ENCODE assay signal across 26 cellular contexts in genomic region chr6:52160468-52161104, GRCh38. TPM values are rescaled to one million over a fixed set of nuclear protein-coding genes. Genes with fewer than 3 reads are reported as not detected.
"Had no signal": no experiment of that assay in that cellular context is flagged by ENCODE, and none has a peak within 500 bp of the region (broad histone marks: within the 10 kb centered on the region; RNA-seq: fewer than 3 reads in every experiment).

No MANE protein-coding gene starts in this region.

- H3K36me3 Mint-ChIP-seq: naive thymus-derived CD8-positive, alpha-beta T cell; T-cell had no signal

- DNase-seq: activated CD4-positive, alpha-beta T cell treated with anti-CD3 and anti-CD28 coated beads, Interleukin-2, amount 50 U/mL, for 4 hours; activated CD8-positive, alpha-beta memory T cell treated with anti-CD3 and anti-CD28 coated beads, Interleukin-2, amount 50 U/mL, for 4 hours; activated gamma-delta T cell; amniotic stem cell; body of pancreas; central memory CD4-positive, alpha-beta T cell; effector CD4-positive, alpha-beta T cell; foreskin melanocyte; heart right ventricle; mucosa of descending colon; naive thymus-derived CD8-positive, alpha-beta T cell; nucleus accumbens; small intestine; stimulated activated naive CD4-positive, alpha-beta T cell; T-cell; T1000; upper lobe of right lung had no signal

- H3K27me3 ChIP-seq: body of pancreas, right atrium auricular region, upper lobe of right lung had no signal

- H3K36me3 ChIP-seq: heart right ventricle, right atrium auricular region, upper lobe of right lung had no signal

- H3K9me3 ChIP-seq: body of pancreas, mucosa of descending colon, right atrium auricular region, upper lobe of right lung had no signal

- FAIRE-seq: endothelial cell of umbilical vein, islet of Langerhans, small intestine had no signal

- H3K4me1 ChIP-seq: body of pancreas, right atrium auricular region, upper lobe of right lung had no signal

- H3K4me3 ChIP-seq: body of pancreas, coronary artery, heart right ventricle, mucosa of descending colon, right atrium auricular region, SK-N-MC, upper lobe of right lung had no signal

- H3K27ac Mint-ChIP-seq: naive thymus-derived CD8-positive, alpha-beta T cell; T-cell had no signal

- H3K27ac ChIP-seq: body of pancreas, coronary artery, heart right ventricle, right atrium auricular region, SK-N-MC, upper lobe of right lung, VCaP had no signal

- H3K4me3 Mint-ChIP-seq: naive thymus-derived CD8-positive, alpha-beta T cell; T-cell had no signal

- H3K9me3 Mint-ChIP-seq: naive thymus-derived CD8-positive, alpha-beta T cell; T-cell had no signal

RNA-seq across cellular contexts. Expression of gene IL17A, which starts 25.6 kb away (rescaled TPM):
- total RNA-seq: body of pancreas; endothelial cell of umbilical vein; heart right ventricle; left lobe of liver; mucosa of descending colon; naive thymus-derived CD8-positive, alpha-beta T cell; posterior vena cava; right atrium auricular region; T-cell; temporal lobe; upper lobe of right lung had no signal
- polyA plus RNA-seq: endothelial cell of umbilical vein; heart right ventricle; naive thymus-derived CD8-positive, alpha-beta T cell had no signal
